In the genomic region with DNA sequence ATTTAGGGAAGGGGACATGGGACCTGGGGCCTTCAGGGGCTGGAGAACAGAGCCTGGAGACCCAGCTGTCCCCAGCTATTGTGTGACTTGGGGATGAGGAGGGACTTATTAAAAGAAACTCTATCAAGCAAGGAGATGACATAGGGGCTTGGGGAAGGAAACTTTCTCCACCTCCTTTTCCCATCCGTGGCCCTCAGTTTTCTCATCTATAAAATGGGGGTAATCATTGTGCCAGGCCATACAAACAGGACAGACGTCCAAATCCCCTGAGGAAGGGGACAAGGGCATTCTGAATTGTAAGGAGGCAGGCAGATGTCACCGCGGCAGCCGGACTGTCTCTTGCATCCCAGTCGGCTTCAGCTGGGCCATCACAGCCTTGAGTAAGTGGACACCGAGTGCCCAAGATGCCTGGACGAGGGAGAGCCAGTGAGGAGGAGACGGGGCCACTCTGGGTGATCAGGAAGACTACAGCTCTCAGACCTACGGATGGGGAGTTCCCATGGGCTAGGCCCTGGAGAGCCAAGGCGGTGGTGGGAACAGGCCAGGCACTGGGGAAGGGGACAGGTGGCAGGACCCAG, we compare ENCODE assay signal across 1 cellular context.
TF ChIP-seq lines count a peak whose summit lies in the region.

No MANE protein-coding gene starts in this region.

TF ChIP-seq in GM23338, 12 proteins besides CTCF, POLR2A, EP300 and RAD21:
- TF ChIP-seq CREB1 (CRISPR knock-in tag; IDR thresholded peaks at IDR 0.05; ENCODE audit: low read depth) (no peak), EZH2 (IDR thresholded peaks at IDR 0.05; ENCODE audit: low read depth, unreplicated experiment) (no peak), ZNF331 (CRISPR knock-in tag; IDR thresholded peaks at IDR 0.05; ENCODE audit: low read depth) (no peak), EZH2phosphoT487 (IDR thresholded peaks at IDR 0.05; ENCODE audit: unreplicated experiment) (no peak), NANOG (IDR thresholded peaks at IDR 0.05; ENCODE audit: borderline replicate concordance) (no peak), POLR2AphosphoS5 (IDR thresholded peaks at IDR 0.05; ENCODE audit: low read depth) (no peak), JUNB (IDR thresholded peaks at IDR 0.05; ENCODE audit: unreplicated experiment) (no peak), STAT1 (IDR thresholded peaks at IDR 0.05; ENCODE audit: unreplicated experiment) (no peak), ZNF114 (CRISPR knock-in tag; IDR thresholded peaks at IDR 0.05) (no peak)
- TF ChIP-seq, protein P1, sequence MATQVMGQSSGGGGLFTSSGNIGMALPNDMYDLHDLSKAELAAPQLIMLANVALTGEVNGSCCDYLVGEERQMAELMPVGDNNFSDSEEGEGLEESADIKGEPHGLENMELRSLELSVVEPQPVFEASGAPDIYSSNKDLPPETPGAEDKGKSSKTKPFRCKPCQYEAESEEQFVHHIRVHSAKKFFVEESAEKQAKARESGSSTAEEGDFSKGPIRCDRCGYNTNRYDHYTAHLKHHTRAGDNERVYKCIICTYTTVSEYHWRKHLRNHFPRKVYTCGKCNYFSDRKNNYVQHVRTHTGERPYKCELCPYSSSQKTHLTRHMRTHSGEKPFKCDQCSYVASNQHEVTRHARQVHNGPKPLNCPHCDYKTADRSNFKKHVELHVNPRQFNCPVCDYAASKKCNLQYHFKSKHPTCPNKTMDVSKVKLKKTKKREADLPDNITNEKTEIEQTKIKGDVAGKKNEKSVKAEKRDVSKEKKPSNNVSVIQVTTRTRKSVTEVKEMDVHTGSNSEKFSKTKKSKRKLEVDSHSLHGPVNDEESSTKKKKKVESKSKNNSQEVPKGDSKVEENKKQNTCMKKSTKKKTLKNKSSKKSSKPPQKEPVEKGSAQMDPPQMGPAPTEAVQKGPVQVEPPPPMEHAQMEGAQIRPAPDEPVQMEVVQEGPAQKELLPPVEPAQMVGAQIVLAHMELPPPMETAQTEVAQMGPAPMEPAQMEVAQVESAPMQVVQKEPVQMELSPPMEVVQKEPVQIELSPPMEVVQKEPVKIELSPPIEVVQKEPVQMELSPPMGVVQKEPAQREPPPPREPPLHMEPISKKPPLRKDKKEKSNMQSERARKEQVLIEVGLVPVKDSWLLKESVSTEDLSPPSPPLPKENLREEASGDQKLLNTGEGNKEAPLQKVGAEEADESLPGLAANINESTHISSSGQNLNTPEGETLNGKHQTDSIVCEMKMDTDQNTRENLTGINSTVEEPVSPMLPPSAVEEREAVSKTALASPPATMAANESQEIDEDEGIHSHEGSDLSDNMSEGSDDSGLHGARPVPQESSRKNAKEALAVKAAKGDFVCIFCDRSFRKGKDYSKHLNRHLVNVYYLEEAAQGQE (IDR thresholded peaks at IDR 0.05; ENCODE audit: unreplicated experiment), result no peak
- TF ChIP-seq, protein P2, sequence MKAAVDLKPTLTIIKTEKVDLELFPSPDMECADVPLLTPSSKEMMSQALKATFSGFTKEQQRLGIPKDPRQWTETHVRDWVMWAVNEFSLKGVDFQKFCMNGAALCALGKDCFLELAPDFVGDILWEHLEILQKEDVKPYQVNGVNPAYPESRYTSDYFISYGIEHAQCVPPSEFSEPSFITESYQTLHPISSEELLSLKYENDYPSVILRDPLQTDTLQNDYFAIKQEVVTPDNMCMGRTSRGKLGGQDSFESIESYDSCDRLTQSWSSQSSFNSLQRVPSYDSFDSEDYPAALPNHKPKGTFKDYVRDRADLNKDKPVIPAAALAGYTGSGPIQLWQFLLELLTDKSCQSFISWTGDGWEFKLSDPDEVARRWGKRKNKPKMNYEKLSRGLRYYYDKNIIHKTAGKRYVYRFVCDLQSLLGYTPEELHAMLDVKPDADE (IDR thresholded peaks at IDR 0.05), result no peak
- TF ChIP-seq, protein P3, sequence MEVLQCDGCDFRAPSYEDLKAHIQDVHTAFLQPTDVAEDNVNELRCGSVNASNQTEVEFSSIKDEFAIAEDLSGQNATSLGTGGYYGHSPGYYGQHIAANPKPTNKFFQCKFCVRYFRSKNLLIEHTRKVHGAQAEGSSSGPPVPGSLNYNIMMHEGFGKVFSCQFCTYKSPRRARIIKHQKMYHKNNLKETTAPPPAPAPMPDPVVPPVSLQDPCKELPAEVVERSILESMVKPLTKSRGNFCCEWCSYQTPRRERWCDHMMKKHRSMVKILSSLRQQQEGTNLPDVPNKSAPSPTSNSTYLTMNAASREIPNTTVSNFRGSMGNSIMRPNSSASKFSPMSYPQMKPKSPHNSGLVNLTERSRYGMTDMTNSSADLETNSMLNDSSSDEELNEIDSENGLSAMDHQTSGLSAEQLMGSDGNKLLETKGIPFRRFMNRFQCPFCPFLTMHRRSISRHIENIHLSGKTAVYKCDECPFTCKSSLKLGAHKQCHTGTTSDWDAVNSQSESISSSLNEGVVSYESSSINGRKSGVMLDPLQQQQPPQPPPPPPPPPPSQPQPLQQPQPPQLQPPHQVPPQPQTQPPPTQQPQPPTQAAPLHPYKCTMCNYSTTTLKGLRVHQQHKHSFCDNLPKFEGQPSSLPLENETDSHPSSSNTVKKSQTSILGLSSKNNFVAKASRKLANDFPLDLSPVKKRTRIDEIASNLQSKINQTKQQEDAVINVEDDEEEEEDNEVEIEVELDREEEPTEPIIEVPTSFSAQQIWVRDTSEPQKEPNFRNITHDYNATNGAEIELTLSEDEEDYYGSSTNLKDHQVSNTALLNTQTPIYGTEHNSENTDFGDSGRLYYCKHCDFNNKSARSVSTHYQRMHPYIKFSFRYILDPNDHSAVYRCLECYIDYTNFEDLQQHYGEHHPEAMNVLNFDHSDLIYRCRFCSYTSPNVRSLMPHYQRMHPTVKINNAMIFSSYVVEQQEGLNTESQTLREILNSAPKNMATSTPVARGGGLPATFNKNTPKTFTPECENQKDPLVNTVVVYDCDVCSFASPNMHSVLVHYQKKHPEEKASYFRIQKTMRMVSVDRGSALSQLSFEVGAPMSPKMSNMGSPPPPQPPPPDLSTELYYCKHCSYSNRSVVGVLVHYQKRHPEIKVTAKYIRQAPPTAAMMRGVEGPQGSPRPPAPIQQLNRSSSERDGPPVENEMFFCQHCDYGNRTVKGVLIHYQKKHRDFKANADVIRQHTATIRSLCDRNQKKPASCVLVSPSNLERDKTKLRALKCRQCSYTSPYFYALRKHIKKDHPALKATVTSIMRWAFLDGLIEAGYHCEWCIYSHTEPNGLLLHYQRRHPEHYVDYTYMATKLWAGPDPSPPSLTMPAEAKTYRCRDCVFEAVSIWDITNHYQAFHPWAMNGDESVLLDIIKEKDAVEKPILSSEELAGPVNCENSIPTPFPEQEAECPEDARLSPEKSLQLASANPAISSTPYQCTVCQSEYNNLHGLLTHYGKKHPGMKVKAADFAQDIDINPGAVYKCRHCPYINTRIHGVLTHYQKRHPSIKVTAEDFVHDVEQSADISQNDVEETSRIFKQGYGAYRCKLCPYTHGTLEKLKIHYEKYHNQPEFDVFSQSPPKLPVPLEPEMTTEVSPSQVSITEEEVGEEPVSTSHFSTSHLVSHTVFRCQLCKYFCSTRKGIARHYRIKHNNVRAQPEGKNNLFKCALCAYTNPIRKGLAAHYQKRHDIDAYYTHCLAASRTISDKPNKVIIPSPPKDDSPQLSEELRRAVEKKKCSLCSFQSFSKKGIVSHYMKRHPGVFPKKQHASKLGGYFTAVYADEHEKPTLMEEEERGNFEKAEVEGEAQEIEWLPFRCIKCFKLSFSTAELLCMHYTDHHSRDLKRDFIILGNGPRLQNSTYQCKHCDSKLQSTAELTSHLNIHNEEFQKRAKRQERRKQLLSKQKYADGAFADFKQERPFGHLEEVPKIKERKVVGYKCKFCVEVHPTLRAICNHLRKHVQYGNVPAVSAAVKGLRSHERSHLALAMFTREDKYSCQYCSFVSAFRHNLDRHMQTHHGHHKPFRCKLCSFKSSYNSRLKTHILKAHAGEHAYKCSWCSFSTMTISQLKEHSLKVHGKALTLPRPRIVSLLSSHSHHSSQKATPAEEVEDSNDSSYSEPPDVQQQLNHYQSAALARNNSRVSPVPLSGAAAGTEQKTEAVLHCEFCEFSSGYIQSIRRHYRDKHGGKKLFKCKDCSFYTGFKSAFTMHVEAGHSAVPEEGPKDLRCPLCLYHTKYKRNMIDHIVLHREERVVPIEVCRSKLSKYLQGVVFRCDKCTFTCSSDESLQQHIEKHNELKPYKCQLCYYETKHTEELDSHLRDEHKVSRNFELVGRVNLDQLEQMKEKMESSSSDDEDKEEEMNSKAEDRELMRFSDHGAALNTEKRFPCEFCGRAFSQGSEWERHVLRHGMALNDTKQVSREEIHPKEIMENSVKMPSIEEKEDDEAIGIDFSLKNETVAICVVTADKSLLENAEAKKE (CRISPR knock-in tag; IDR thresholded peaks at IDR 0.05), result no peak
